18 cellular contexts compared by ENCODE assay signal in the genomic region with DNA sequence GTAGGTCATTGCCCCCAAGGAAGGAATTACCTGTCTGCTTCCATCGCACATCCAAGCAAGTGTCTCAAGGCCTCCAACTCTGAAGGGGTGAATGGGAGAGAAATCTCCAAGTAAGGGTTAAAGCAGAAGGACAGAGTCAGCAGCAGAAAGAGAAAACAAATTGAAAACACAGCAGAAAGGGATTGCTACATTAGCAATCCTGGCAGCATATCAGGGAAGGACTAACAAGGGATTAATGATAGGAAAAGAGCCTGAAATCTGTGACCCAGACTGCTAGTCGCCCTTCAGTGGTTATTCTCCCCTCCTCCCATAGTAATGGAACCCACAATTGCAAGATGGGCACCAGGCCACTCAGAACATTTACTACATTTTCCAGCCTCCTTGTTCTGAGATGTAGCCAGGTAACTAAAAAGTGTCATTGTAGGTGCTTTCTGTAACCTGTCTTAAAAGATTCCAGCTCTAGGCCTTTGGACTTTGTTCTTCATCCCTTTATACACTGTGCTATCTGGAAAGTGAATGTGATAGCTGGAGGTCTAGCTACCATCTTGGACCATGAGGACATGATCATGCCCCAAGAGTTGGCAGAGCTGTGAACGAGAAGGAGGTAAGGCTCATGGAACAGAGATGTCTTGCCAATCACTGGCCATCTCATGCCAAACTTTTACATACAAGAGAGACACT. TPM values are rescaled to one million over a fixed set of nuclear protein-coding genes. Genes with fewer than 3 reads are reported as not detected.
DNase-seq lines count a peak whose midpoint lies in the region; ATAC-seq, FAIRE-seq and TF ChIP-seq lines count a peak whose summit lies in the region.
"Had no signal": no experiment of that assay in that cellular context is flagged by ENCODE, and none has a peak within 500 bp of the region (broad histone marks: within the 10 kb centered on the region; RNA-seq: fewer than 3 reads in every experiment).

No MANE protein-coding gene starts in this region.

- in situ Hi-C loops in HepG2 (cut with HindIII; ENCODE audit: extremely low pct_ligation_motif_present, low pct_unique_long_range_greater_than_20kb), result no loop called here

- CTCF ChIA-PET in HepG2 (lab: Yijun Ruan, JAX; ENCODE audit: low intra/inter-chr PET ratio, low total read pairs), result no interaction called here
- CTCF ChIA-PET in WTC11 (lab: Charles Lee), result no interaction called here
- CTCF ChIA-PET in activated CD4-positive, alpha-beta T cell treated with anti-CD3 and anti-CD28 coated beads, Interleukin-2, amount 10 ng/mL, durations not matched to agents 7 days and 5 days (lab: Charles Lee), result no interaction called here

- no peak overlapping the region for H3K4me3 Mint-ChIP-seq in WTC11
- H3K4me3 Mint-ChIP-seq in activated CD4-positive, alpha-beta T cell treated with anti-CD3 and anti-CD28 coated beads, Interleukin-2, amount 10 ng/mL, durations not matched to agents 7 days and 5 days, result no peak overlapping the region
- H3K4me3 Mint-ChIP-seq: CD4-positive, CD25-positive, alpha-beta regulatory T cell; HFFc6 had no signal

- H4K20me1 ChIP-seq in HepG2 (ENCODE audit: insufficient read depth, low read length), result no peaks in the 10 kb centered on the region
- H4K20me1 ChIP-seq: BLaER1 treated with 17β-estradiol and CSF1 and Interleukin-3, amounts not matched to agents 10 nM and 100 nM had no signal

- TF ChIP-seq EP300 in HepG2 (IDR thresholded peaks at IDR 0.05; ENCODE audit: low read depth in 2 of 2, low read length in 2 of 2) (no peak), HepG2 (CRISPR knock-in tag; IDR thresholded peaks at IDR 0.05; ENCODE audit: borderline replicate concordance) (no peak)

- no peaks in the 10 kb centered on the region for H3K79me2 ChIP-seq in HepG2 (ENCODE audit: insufficient read depth, low read length)

- no TSS peak for BruUV-seq in HepG2 (replicated peaks; lab: Mats Ljungman, UMichigan)

- H3K4me1 ChIP-seq in liver (ENCODE audit: control insufficient read depth in 4 of 4, insufficient read depth in 4 of 4, low read length in 3 of 4), result peaks cover 0 to 13% (median 11%) of the 10 kb centered on the region in 4 donors
- H3K4me1 ChIP-seq in HepG2 (ENCODE audit: insufficient read depth, low read length), result no peaks in the 10 kb centered on the region
- H3K4me1 ChIP-seq in right lobe of liver, result peaks cover 0 to 17% (median 2%) of the 10 kb centered on the region in 4 donors

- WGBS in liver, result 59% methylated on average over 3 of the region's 3 CpGs
- 96% methylated on average over 3 of the region's 3 CpGs for WGBS in HepG2 (ENCODE audit: low lambda C conversion rate)
- 64% methylated on average over 3 of the region's 3 CpGs for WGBS in right lobe of liver (ENCODE audit: insufficient coverage, low coverage, low lambda C conversion rate, missing lambda C conversion rate)

- POLR2A ChIA-PET in HepG2 (lab: Yijun Ruan, JAX), result no interaction called here
- POLR2A ChIA-PET in WTC11 (lab: Charles Lee), result interaction anchor here (1.6 kb wide), 1 partner anchor 36 kb away, joined by 4 read pairs; a partner anchor contains a TSS
- POLR2A ChIA-PET in activated CD4-positive, alpha-beta T cell treated with anti-CD3 and anti-CD28 coated beads, Interleukin-2, amount 10 ng/mL, durations not matched to agents 7 days and 5 days (lab: Charles Lee), result no interaction called here

- no peak for TF ChIP-seq RAD21 in liver (IDR thresholded peaks at IDR 0.05)
- TF ChIP-seq RAD21 in HepG2 (CRISPR knock-in tag; IDR thresholded peaks at IDR 0.05), result no peak

- FAIRE-seq in HepG2 (lab: Jason Lieb, UNC), result no peak
- FAIRE-seq in urothelium cell line (lab: Jason Lieb, UNC), result peak; percentile 23
- FAIRE-seq: GM12878, GM18507, H1 had no signal

- H3K4me1 Mint-ChIP-seq in WTC11, result peaks cover 39% of the 10 kb centered on the region
- H3K4me1 Mint-ChIP-seq in activated CD4-positive, alpha-beta T cell treated with anti-CD3 and anti-CD28 coated beads, Interleukin-2, amount 10 ng/mL, durations not matched to agents 7 days and 5 days, result no peaks in the 10 kb centered on the region

- H3K9ac ChIP-seq in liver (ENCODE audit: low read depth in 1 of 2, low read length in 2 of 2), result no peak overlapping the region
- H3K9ac ChIP-seq in HepG2 (ENCODE audit: insufficient read depth, low read depth, low read length), result no peak overlapping the region
- H3K9ac ChIP-seq: BLaER1 treated with 17β-estradiol and CSF1 and Interleukin-3, amounts not matched to agents 10 nM and 100 nM had no signal

- TF ChIP-seq POLR2A in HepG2 (IDR thresholded peaks at IDR 0.05; ENCODE audit: insufficient read depth in 1 of 2, low read depth in 2 of 2, low read length in 2 of 2) (no peak), right lobe of liver (IDR thresholded peaks at IDR 0.05) (no peak)

- intact Hi-C loops in HepG2 (cut with micrococcal nuclease; ENCODE audit: unreplicated experiment), result no loop called here
- intact Hi-C loops in right lobe of liver (cut with DNase I), result no loop called here

- no peak overlapping the region for H2AFZ ChIP-seq in HepG2 (ENCODE audit: low read length)

- TF ChIP-seq CTCF in liver (IDR thresholded peaks at IDR 0.05; ENCODE audit: low read depth, low read length, missing input control) (no peak), HepG2 (CRISPR knock-in tag; IDR thresholded peaks at IDR 0.05) (no peak), WTC11 (IDR thresholded peaks at IDR 0.05) (no peak), right lobe of liver (IDR thresholded peaks at IDR 0.05) (no peak)

- H3K27ac ChIP-seq in liver (ENCODE audit: low read depth in 1 of 2, low read length in 2 of 2), result peak overlapping the region in 1 of 2 donors; percentile 10
- no peak overlapping the region for H3K27ac ChIP-seq in HepG2 (ENCODE audit: extremely low read length, insufficient read depth, low read length)
- H3K27ac ChIP-seq in right lobe of liver, result peak overlapping the region in 1 of 3 donors; percentile 25
- H3K27ac ChIP-seq: BLaER1 treated with 17β-estradiol and CSF1 and Interleukin-3, amounts not matched to agents 10 nM and 100 nM had no signal

- ATAC-seq in HepG2, result no peak
- ATAC-seq in WTC11, result no peak
- peak; percentile 58 to 84 (median 69) for ATAC-seq in right lobe of liver
- ATAC-seq: GM12878 had no signal

- H3K27me3 ChIP-seq in liver (ENCODE audit: control insufficient read depth in 4 of 4, insufficient read depth in 4 of 4, low read length in 3 of 4), result no peaks in the 10 kb centered on the region
- H3K27me3 ChIP-seq in HepG2 (ENCODE audit: control insufficient read depth in 1 of 2, insufficient read depth in 2 of 2, low read length in 2 of 2), result no peaks in the 10 kb centered on the region
- H3K27me3 ChIP-seq in right lobe of liver, result no peaks in the 10 kb centered on the region
- H3K27me3 ChIP-seq: BLaER1 treated with 17β-estradiol and CSF1 and Interleukin-3, amounts not matched to agents 10 nM and 100 nM had no signal

- no peaks in the 10 kb centered on the region for H3K27me3 Mint-ChIP-seq in WTC11 (ENCODE audit: low read depth)
- no peaks in the 10 kb centered on the region for H3K27me3 Mint-ChIP-seq in activated CD4-positive, alpha-beta T cell treated with anti-CD3 and anti-CD28 coated beads, Interleukin-2, amount 10 ng/mL, durations not matched to agents 7 days and 5 days
- H3K27me3 Mint-ChIP-seq: CD4-positive, CD25-positive, alpha-beta regulatory T cell had no signal

- peaks cover 19% of the 10 kb centered on the region for H3K36me3 Mint-ChIP-seq in WTC11
- H3K36me3 Mint-ChIP-seq in activated CD4-positive, alpha-beta T cell treated with anti-CD3 and anti-CD28 coated beads, Interleukin-2, amount 10 ng/mL, durations not matched to agents 7 days and 5 days (ENCODE audit: low read depth), result no peaks in the 10 kb centered on the region

- H3K4me3 ChIP-seq in liver (ENCODE audit: low read depth in 1 of 3, low read length in 3 of 3) (no peak overlapping the region), HepG2 (replicated peaks in 1 of 3; ENCODE audit: insufficient read depth in 1 of 3, low read depth in 2 of 3, low read length in 3 of 3) (no peak overlapping the region), right lobe of liver (no peak overlapping the region)
- H3K4me3 ChIP-seq: BLaER1 treated with 17β-estradiol and CSF1 and Interleukin-3, amounts not matched to agents 10 nM and 100 nM; GM12878 had no signal

- DNase-seq in HepG2 (ENCODE audit: low spot score) (no peak), WTC11 (ENCODE audit: low spot score) (no peak), right lobe of liver (no peak), urothelium cell line (ENCODE audit: low spot score) (no peak), cerebellum (ENCODE audit: low spot score) (no peak), NCI-H774 (lab: John Stamatoyannopoulos, UW) (no peak)
- DNase-seq in activated CD4-positive, alpha-beta T cell treated with anti-CD3 and anti-CD28 coated beads, Interleukin-2, amount 10 ng/mL, durations not matched to agents 7 days and 5 days, result no peak
- DNase-seq: ACHN; Calu3; CD4-positive, CD25-positive, alpha-beta regulatory T cell; DMS79; HCEC 1CT; HFFc6 had no signal

- no peaks in the 10 kb centered on the region for H3K36me3 ChIP-seq in liver (ENCODE audit: control insufficient read depth in 4 of 4, insufficient read depth in 3 of 4, low read depth in 1 of 4, low read length in 3 of 4)
- H3K36me3 ChIP-seq in HepG2 (replicated peaks in 1 of 2; ENCODE audit: control insufficient read depth in 1 of 2, insufficient read depth in 2 of 2, low read length in 2 of 2), result no peaks in the 10 kb centered on the region; a peak in 1 of 5 replicates
- no peaks in the 10 kb centered on the region for H3K36me3 ChIP-seq in right lobe of liver
- H3K36me3 ChIP-seq: BLaER1 treated with 17β-estradiol and CSF1 and Interleukin-3, amounts not matched to agents 10 nM and 100 nM had no signal

- peak overlapping the region; percentile 82; the same call in 1 of the 2 replicates for H3K27ac Mint-ChIP-seq in WTC11
- no peak overlapping the region for H3K27ac Mint-ChIP-seq in activated CD4-positive, alpha-beta T cell treated with anti-CD3 and anti-CD28 coated beads, Interleukin-2, amount 10 ng/mL, durations not matched to agents 7 days and 5 days
- H3K27ac Mint-ChIP-seq: CD4-positive, CD25-positive, alpha-beta regulatory T cell; HFFc6 had no signal

- H3K9me3 ChIP-seq in liver (ENCODE audit: control insufficient read depth in 4 of 4, low read length in 3 of 4), result no peaks in the 10 kb centered on the region
- H3K9me3 ChIP-seq in HepG2 (ENCODE audit: low read length), result no peaks in the 10 kb centered on the region
- no peaks in the 10 kb centered on the region for H3K9me3 ChIP-seq in right lobe of liver
- H3K9me3 ChIP-seq: BLaER1 treated with 17β-estradiol and CSF1 and Interleukin-3, amounts not matched to agents 10 nM and 100 nM had no signal

- no peak overlapping the region for H3K4me2 ChIP-seq in HepG2 (ENCODE audit: low read depth, low read length)

- peaks cover 8% of the 10 kb centered on the region for H3K9me3 Mint-ChIP-seq in WTC11
- no peaks in the 10 kb centered on the region for H3K9me3 Mint-ChIP-seq in activated CD4-positive, alpha-beta T cell treated with anti-CD3 and anti-CD28 coated beads, Interleukin-2, amount 10 ng/mL, durations not matched to agents 7 days and 5 days
- H3K9me3 Mint-ChIP-seq: CD4-positive, CD25-positive, alpha-beta regulatory T cell; HFFc6 had no signal

RNA-seq across cellular contexts. Expression of a gene that starts 36.0 kb away (rescaled TPM):
- total RNA-seq in liver (1 to 10 TPM in 1 of 2 donors, under 1 TPM in 1; 0.65 to 5.2 TPM), HepG2 (2016; rRNA removed; fragmentation: Illumina TruSeq; extraction: Trizol) (3.5 and 4.5 TPM in 2 replicates), WTC11 (2021) (28.0 to 29.6 TPM (median 29.4 TPM) in 3 replicates), right lobe of liver (1 to 10 TPM; 2.0 to 3.6 (median 2.7) TPM), cerebellum (27.7 TPM)
- polyA plus RNA-seq in liver (under 1 TPM; 0.78 to 0.82 TPM), HepG2 (2011; rRNA removed) (4.3 and 4.7 TPM in 2 replicates)
- 0.62 and 1.2 TPM in 2 replicates for total RNA-seq in HepG2 (2016; cell fraction: cytosol; rRNA removed; fragmentation: Illumina TruSeq; extraction: Trizol; ENCODE audit: low read depth)
- total RNA-seq in HepG2 (2016; cell fraction: insoluble cytoplasmic fraction; rRNA removed; fragmentation: Illumina TruSeq; extraction: Trizol), result 2.6 and 4.4 TPM in 2 replicates
- total RNA-seq in HepG2 (2016; cell fraction: membrane; rRNA removed; fragmentation: Illumina TruSeq; extraction: Trizol), result 1.3 and 1.6 TPM in 2 replicates
- 4.5 TPM in 2 replicates for total RNA-seq in HepG2 (2016; cell fraction: nucleus; rRNA removed; fragmentation: Illumina TruSeq; extraction: Trizol)
- 2.9 and 3.0 TPM in 2 replicates for polyA plus RNA-seq in HepG2 (2011; cell fraction: cytosol; rRNA removed)
- polyA plus RNA-seq in HepG2 (2011; cell fraction: nucleus; rRNA removed), result 7.1 and 8.3 TPM in 2 replicates
- 3.0 and 4.6 TPM in 2 replicates for polyA plus RNA-seq in HepG2 (2012)
- polyA plus RNA-seq in HepG2 (2016; cell fraction: cytosol; fragmentation: Illumina TruSeq; extraction: Trizol; ENCODE audit: low read depth), result 0.14 and 0.20 TPM in 2 replicates
- 2.4 and 2.9 TPM in 2 replicates for polyA plus RNA-seq in HepG2 (2016; cell fraction: insoluble cytoplasmic fraction; fragmentation: Illumina TruSeq; extraction: Trizol; ENCODE audit: low read depth)
- 0.55 and 0.63 TPM in 2 replicates for polyA plus RNA-seq in HepG2 (2016; cell fraction: membrane; fragmentation: Illumina TruSeq; extraction: Trizol; ENCODE audit: low read depth)
- 5.0 and 5.3 TPM in 2 replicates for polyA plus RNA-seq in HepG2 (2016; cell fraction: nucleus; fragmentation: Illumina TruSeq; extraction: Trizol; ENCODE audit: insufficient read depth, low read depth)
- 5.8 and 6.7 TPM in 2 replicates for polyA minus RNA-seq in HepG2 (2011; rRNA and poly(A)+ RNA removed; ENCODE audit: low replicate concordance)
- 3.2 TPM in 2 replicates for polyA minus RNA-seq in HepG2 (2011; cell fraction: cytosol; rRNA and poly(A)+ RNA removed)
- polyA minus RNA-seq in HepG2 (2011; cell fraction: nucleus; rRNA and poly(A)+ RNA removed), result 8.8 and 9.2 TPM in 2 replicates
- total RNA-seq in activated CD4-positive, alpha-beta T cell treated with anti-CD3 and anti-CD28 coated beads, Interleukin-2, amount 10 ng/mL, durations not matched to agents 7 days and 5 days, result 1 to 10 TPM; 4.8 TPM

Comparison
In these comparisons a context has a peak if more than half of its experiments do, and no peak if none do; other contexts are left out.
1. ATAC-seq: peak in right lobe of liver (4 of 4); none in HepG2 (single experiment) and WTC11 (single experiment).